12 cellular contexts compared by ENCODE assay signal in the genomic region with DNA sequence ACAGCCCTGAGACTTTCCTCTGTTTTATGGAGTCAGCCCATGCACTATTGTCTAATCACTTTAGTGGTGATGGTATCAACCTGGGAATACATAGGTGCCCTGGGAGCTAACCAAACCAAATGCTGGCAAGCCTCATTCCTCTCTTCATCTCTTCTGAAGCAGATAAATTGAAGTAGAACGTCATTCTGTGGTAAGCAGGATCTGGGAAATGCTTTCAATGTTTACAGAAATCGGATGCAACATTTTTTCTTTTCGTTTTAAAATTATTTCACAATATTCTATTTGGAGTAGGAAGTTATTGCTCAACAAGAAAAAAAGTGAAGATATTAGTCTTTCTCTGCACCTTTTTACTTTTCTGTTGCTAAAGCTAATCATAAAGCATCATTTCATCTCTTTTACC.
A peak's percentile ranks its signal among the peaks of the same experiment; 100 is the strongest.
DNase-seq lines count a peak whose midpoint lies in the region; ATAC-seq lines count a peak whose summit lies in the region.
"Had no signal": no experiment of that assay in that cellular context is flagged by ENCODE, and none has a peak within 500 bp of the region (broad histone marks: within the 10 kb centered on the region; RNA-seq: fewer than 3 reads in every experiment).

No MANE protein-coding gene starts in this region.

- no peak for ATAC-seq in central memory CD8-positive, alpha-beta T cell (replicated peaks; ENCODE audit: extremely low read depth, poor library complexity, severe bottlenecking)
- ATAC-seq in aorta (ENCODE audit: low FRiP score), result peak; percentile 28
- no peak for ATAC-seq in stimulated activated effector memory CD8-positive, alpha-beta T cell treated with anti-CD3 and anti-CD28 coated beads, Interleukin-12 subunit alpha, Interleukin-12 subunit beta, amount 100 ng/mL, for 72 hours

- H3K9me3 Mint-ChIP-seq in activated naive CD4-positive, alpha-beta T cell treated with anti-CD3 and anti-CD28 coated beads, Interleukin-2, amount 10 ng/mL, durations not matched to agents 7 days and 5 days, result no peaks in the 10 kb centered on the region
- H3K9me3 Mint-ChIP-seq in central memory CD8-positive, alpha-beta T cell, result no peaks in the 10 kb centered on the region
- H3K9me3 Mint-ChIP-seq in stimulated activated effector memory CD8-positive, alpha-beta T cell treated with anti-CD3 and anti-CD28 coated beads, Interleukin-12 subunit alpha, Interleukin-12 subunit beta, amount 100 ng/mL, for 72 hours, result no peaks in the 10 kb centered on the region
- H3K9me3 Mint-ChIP-seq: IgD-negative memory B cell had no signal

- H3K4me1 Mint-ChIP-seq in activated naive CD4-positive, alpha-beta T cell treated with anti-CD3 and anti-CD28 coated beads, Interleukin-2, amount 10 ng/mL, durations not matched to agents 7 days and 5 days, result peaks cover 67% of the 10 kb centered on the region
- H3K4me1 Mint-ChIP-seq in central memory CD8-positive, alpha-beta T cell, result peaks cover 71% of the 10 kb centered on the region
- peaks cover 71% of the 10 kb centered on the region for H3K4me1 Mint-ChIP-seq in stimulated activated effector memory CD8-positive, alpha-beta T cell treated with anti-CD3 and anti-CD28 coated beads, Interleukin-12 subunit alpha, Interleukin-12 subunit beta, amount 100 ng/mL, for 72 hours

- no peak overlapping the region for H2BK15ac ChIP-seq in mesenchymal stem cell (ENCODE audit: low read depth, poor library complexity, severe bottlenecking)

- peak overlapping the region; percentile 26 for H3K27ac Mint-ChIP-seq in activated naive CD4-positive, alpha-beta T cell treated with anti-CD3 and anti-CD28 coated beads, Interleukin-2, amount 10 ng/mL, durations not matched to agents 7 days and 5 days
- H3K27ac Mint-ChIP-seq in central memory CD8-positive, alpha-beta T cell (ENCODE audit: low read depth), result peak overlapping the region; percentile 17
- H3K27ac Mint-ChIP-seq in stimulated activated effector memory CD8-positive, alpha-beta T cell treated with anti-CD3 and anti-CD28 coated beads, Interleukin-12 subunit alpha, Interleukin-12 subunit beta, amount 100 ng/mL, for 72 hours, result no peak overlapping the region

- peaks cover 16% of the 10 kb centered on the region for H3K36me3 Mint-ChIP-seq in activated naive CD4-positive, alpha-beta T cell treated with anti-CD3 and anti-CD28 coated beads, Interleukin-2, amount 10 ng/mL, durations not matched to agents 7 days and 5 days
- peaks cover 3% of the 10 kb centered on the region for H3K36me3 Mint-ChIP-seq in central memory CD8-positive, alpha-beta T cell (ENCODE audit: insufficient read depth)
- no peaks in the 10 kb centered on the region for H3K36me3 Mint-ChIP-seq in stimulated activated effector memory CD8-positive, alpha-beta T cell treated with anti-CD3 and anti-CD28 coated beads, Interleukin-12 subunit alpha, Interleukin-12 subunit beta, amount 100 ng/mL, for 72 hours

- H2AK5ac ChIP-seq in mesenchymal stem cell (ENCODE audit: low read length, severe bottlenecking), result no peak overlapping the region

- DNase-seq in activated naive CD4-positive, alpha-beta T cell treated with anti-CD3 and anti-CD28 coated beads, Interleukin-2, amount 10 ng/mL, durations not matched to agents 7 days and 5 days, result no peak
- no peak for DNase-seq in activated naive CD4-positive, alpha-beta T cell treated with anti-CD3 and anti-CD28 coated beads, Interleukin-2, amount 50 U/mL, for 16 hours
- DNase-seq in central memory CD8-positive, alpha-beta T cell (ENCODE audit: low spot score in 2 of 2), result no peak
- DNase-seq in mesenchymal stem cell (peak; percentile 88), aorta (no peak), cerebellar cortex (ENCODE audit: low spot score) (no peak), OCI-M2 (lab: John Stamatoyannopoulos, UW; ENCODE audit: unreplicated experiment) (no peak)
- no peak for DNase-seq in stimulated activated effector memory CD8-positive, alpha-beta T cell treated with anti-CD3 and anti-CD28 coated beads, Interleukin-12 subunit alpha, Interleukin-12 subunit beta, amount 100 ng/mL, for 72 hours (ENCODE audit: low spot score in 2 of 2)
- DNase-seq: activated CD8-positive, alpha-beta memory T cell treated with anti-CD3 and anti-CD28 coated beads, Interleukin-2, amount 50 U/mL, for 48 hours; RPMI8226 had no signal

- H3K4me3 ChIP-seq in mesenchymal stem cell (ENCODE audit: insufficient read depth in 1 of 2, low read depth in 1 of 2, low read length in 2 of 2) (peak overlapping the region in 1 of 2 experiments; percentile 40), aorta (ENCODE audit: low read length in 2 of 2) (no peak overlapping the region)
- H3K4me3 ChIP-seq: BLaER1 had no signal

- H3K36me3 ChIP-seq in mesenchymal stem cell (ENCODE audit: control insufficient read depth in 1 of 2, insufficient read depth in 2 of 2, low read depth in 1 of 2, low read length in 2 of 2) (peaks cover 2 to 29% of the 10 kb centered on the region in 2 experiments), aorta (ENCODE audit: control insufficient read depth in 1 of 2, insufficient read depth in 2 of 2, low read length in 1 of 2) (no peaks in the 10 kb centered on the region)

- intact Hi-C loops in aorta (cut with DNase I), result no loop called here

- H3K27me3 ChIP-seq in mesenchymal stem cell (ENCODE audit: control insufficient read depth in 1 of 2, insufficient read depth in 1 of 2, low read length in 2 of 2), result no peaks in the 10 kb centered on the region
- H3K27me3 ChIP-seq in aorta (ENCODE audit: control insufficient read depth in 1 of 2, insufficient read depth in 2 of 2, low read length in 1 of 2), result no peaks in the 10 kb centered on the region
- H3K27me3 ChIP-seq: BLaER1 had no signal

- no peak overlapping the region for H4K91ac ChIP-seq in mesenchymal stem cell (ENCODE audit: low read length)

- H3K9me3 ChIP-seq in mesenchymal stem cell (ENCODE audit: control insufficient read depth, low read length) (no peaks in the 10 kb centered on the region), aorta (ENCODE audit: control insufficient read depth, low read length) (no peaks in the 10 kb centered on the region)
- H3K9me3 ChIP-seq: BLaER1 had no signal

- H3K4me3 Mint-ChIP-seq in activated naive CD4-positive, alpha-beta T cell treated with anti-CD3 and anti-CD28 coated beads, Interleukin-2, amount 10 ng/mL, durations not matched to agents 7 days and 5 days, result no peak overlapping the region
- H3K4me3 Mint-ChIP-seq in central memory CD8-positive, alpha-beta T cell, result no peak overlapping the region
- no peak overlapping the region for H3K4me3 Mint-ChIP-seq in stimulated activated effector memory CD8-positive, alpha-beta T cell treated with anti-CD3 and anti-CD28 coated beads, Interleukin-12 subunit alpha, Interleukin-12 subunit beta, amount 100 ng/mL, for 72 hours
- H3K4me3 Mint-ChIP-seq: IgD-negative memory B cell had no signal

- H2BK12ac ChIP-seq in mesenchymal stem cell (ENCODE audit: low read length in 2 of 2), result no peak overlapping the region

- H4K8ac ChIP-seq in mesenchymal stem cell (ENCODE audit: low read length), result no peak overlapping the region

- no peaks in the 10 kb centered on the region for H3K27me3 Mint-ChIP-seq in activated naive CD4-positive, alpha-beta T cell treated with anti-CD3 and anti-CD28 coated beads, Interleukin-2, amount 10 ng/mL, durations not matched to agents 7 days and 5 days
- H3K27me3 Mint-ChIP-seq in central memory CD8-positive, alpha-beta T cell, result no peaks in the 10 kb centered on the region
- H3K27me3 Mint-ChIP-seq: IgD-negative memory B cell had no signal

- H3K9ac ChIP-seq in mesenchymal stem cell (ENCODE audit: low read length), result peak overlapping the region; percentile 77
- H3K9ac ChIP-seq: BLaER1 had no signal

- no CpG with 5 or more reads among the region's 3 CpGs for WGBS in mesenchymal stem cell
- WGBS in aorta, 2 donors, result 10 to 15% methylated on average over 3 of the region's 3 CpGs

- H3K14ac ChIP-seq in mesenchymal stem cell (ENCODE audit: low read length in 2 of 2), result no peak overlapping the region

- H2BK5ac ChIP-seq in mesenchymal stem cell (ENCODE audit: low read depth, low read length, poor library complexity, severe bottlenecking), result no peak overlapping the region

- H3K18ac ChIP-seq in mesenchymal stem cell (ENCODE audit: low read depth in 1 of 2, low read length in 2 of 2), result no peak overlapping the region

- no peak overlapping the region for H3K23ac ChIP-seq in mesenchymal stem cell (ENCODE audit: low read length in 2 of 2)

- H3K27ac ChIP-seq in mesenchymal stem cell (ENCODE audit: low read length, poor library complexity, severe bottlenecking), result no peak overlapping the region
- no peak overlapping the region for H3K27ac ChIP-seq in aorta (ENCODE audit: low read depth in 1 of 2, low read length in 2 of 2)
- H3K27ac ChIP-seq: BLaER1 had no signal

- H3K4me1 ChIP-seq in mesenchymal stem cell (ENCODE audit: control insufficient read depth, insufficient read depth, low read depth, low read length) (peaks cover 10% of the 10 kb centered on the region), aorta (ENCODE audit: control insufficient read depth in 1 of 2, insufficient read depth in 2 of 2, low read length in 2 of 2) (peaks cover 0 to 10% of the 10 kb centered on the region in 2 donors)

- no peak overlapping the region for H2AFZ ChIP-seq in mesenchymal stem cell (ENCODE audit: low read depth, low read length)

- peaks cover 2% of the 10 kb centered on the region for H3K79me1 ChIP-seq in mesenchymal stem cell (replicated peaks; ENCODE audit: low read length, poor library complexity, severe bottlenecking)

- CTCF ChIA-PET in activated naive CD4-positive, alpha-beta T cell treated with anti-CD3 and anti-CD28 coated beads, Interleukin-2, amount 10 ng/mL, durations not matched to agents 7 days and 5 days (lab: Charles Lee), result no interaction called here

- no peak overlapping the region for H2BK120ac ChIP-seq in mesenchymal stem cell (ENCODE audit: low read depth, low read length)

- no peak overlapping the region for H3K4me2 ChIP-seq in mesenchymal stem cell (ENCODE audit: low read length, poor library complexity, severe bottlenecking)
- H3K4me2 ChIP-seq: BLaER1 had no signal

- H3K4ac ChIP-seq in mesenchymal stem cell (ENCODE audit: low read depth in 1 of 2, low read length in 2 of 2), result no peak overlapping the region
